ENCODE assay signal across 15 cellular contexts in the genomic region with DNA sequence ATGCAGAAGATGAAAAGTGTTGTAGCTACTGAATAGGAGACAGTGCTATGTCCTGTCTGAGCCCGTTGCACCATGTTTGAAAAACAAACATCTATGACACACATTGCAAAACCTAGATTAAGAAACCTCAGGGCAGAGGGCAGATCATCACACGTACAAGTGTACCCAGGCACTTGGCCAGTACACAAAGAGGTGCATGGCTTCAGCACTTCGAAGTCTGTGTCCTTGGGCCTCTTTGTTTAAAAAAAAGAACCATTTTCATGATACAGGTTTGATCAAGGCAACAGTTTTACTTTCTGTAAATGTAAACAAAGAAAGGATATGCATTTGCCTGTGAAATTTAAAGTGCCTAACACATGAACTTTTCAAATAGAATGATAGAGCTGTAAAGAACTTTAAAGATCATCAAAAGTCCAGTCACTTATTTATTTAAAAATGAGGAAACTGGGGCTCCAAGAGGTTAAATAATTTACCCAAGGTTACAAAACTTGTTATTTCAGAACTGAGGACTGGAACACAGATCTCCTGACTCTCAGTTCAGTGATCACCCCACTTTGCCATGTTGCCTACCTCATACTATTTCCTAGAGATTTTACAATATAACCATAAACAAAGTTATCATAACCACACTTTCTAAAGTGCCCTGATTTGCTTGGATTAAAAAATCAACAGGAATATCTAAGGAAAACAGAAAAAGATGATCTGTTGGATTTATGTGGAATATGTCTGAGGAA. TPM values are rescaled to one million over a fixed set of nuclear protein-coding genes. Genes with fewer than 3 reads are reported as not detected.
DNase-seq lines count a peak whose midpoint lies in the region; ATAC-seq, FAIRE-seq and TF ChIP-seq lines count a peak whose summit lies in the region.
"Had no signal": no experiment of that assay in that cellular context is flagged by ENCODE, and none has a peak within 500 bp of the region (broad histone marks: within the 10 kb centered on the region; RNA-seq: fewer than 3 reads in every experiment).

No MANE protein-coding gene starts in this region.

- no peak overlapping the region for H3K4ac ChIP-seq in mesendoderm (ENCODE audit: low read depth, low read length)

- TF ChIP-seq EP300 in upper lobe of left lung (IDR thresholded peaks at IDR 0.05) = peak in 1 of 4 donors; percentile 83

- H3K23ac ChIP-seq in mesendoderm (ENCODE audit: low read length) = no peak overlapping the region

- H3K36me3 ChIP-seq in adrenal gland (replicated peaks in 1 of 2) = no peaks in the 10 kb centered on the region
- no peaks in the 10 kb centered on the region for H3K36me3 ChIP-seq in keratinocyte (ENCODE audit: control insufficient read depth in 2 of 2, extremely low read depth in 1 of 2, insufficient read depth in 2 of 2, low read length in 2 of 2)
- no peaks in the 10 kb centered on the region for H3K36me3 ChIP-seq in upper lobe of left lung
- no peaks in the 10 kb centered on the region for H3K36me3 ChIP-seq in mesendoderm (ENCODE audit: control insufficient read depth, insufficient read depth, low read length)
- H3K36me3 ChIP-seq: thyroid gland had no signal

- H3K4me3 ChIP-seq in adrenal gland (no peak overlapping the region), keratinocyte (ENCODE audit: control insufficient read depth in 2 of 3, extremely low read depth in 1 of 3, insufficient read depth in 2 of 3, low read depth in 1 of 3, low read length in 3 of 3) (no peak overlapping the region), upper lobe of left lung (no peak overlapping the region), mesendoderm (ENCODE audit: low read length) (no peak overlapping the region)
- H3K4me3 ChIP-seq: thyroid gland had no signal

- no peak overlapping the region for H2AFZ ChIP-seq in keratinocyte (ENCODE audit: control insufficient read depth, low read length)

- DNase-seq in M059J (ENCODE audit: low read depth) (peak; percentile 55), adrenal gland (peak in 6 of 7 donors; percentile 33 to 79 (median 59)), keratinocyte (ENCODE audit: low read depth, low spot score) (no peak), upper lobe of left lung (peak in 1 of 2 donors; percentile 62), superior temporal gyrus (ENCODE audit: extremely low spot score) (no peak), mesendoderm (no peak)
- DNase-seq: activated CD4-positive, alpha-beta memory T cell treated with anti-CD3 and anti-CD28 coated beads, Interleukin-2, amount 10 ng/mL, durations not matched to agents 7 days and 5 days; Calu3; natural killer cell; NCI-H1436 treated with DMSO at 0.1 percent for 48 hours; NCI-H82; T-helper 17 cell; thyroid gland had no signal

- TF ChIP-seq POLR2A in adrenal gland (IDR thresholded peaks at IDR 0.05) = no peak
- TF ChIP-seq POLR2A in upper lobe of left lung (IDR thresholded peaks at IDR 0.05) = no peak

- H3K79me2 ChIP-seq in keratinocyte (ENCODE audit: control insufficient read depth, insufficient read depth, low read length) (no peaks in the 10 kb centered on the region), mesendoderm (ENCODE audit: control insufficient read depth, insufficient read depth, low read length) (no peaks in the 10 kb centered on the region)

- H2AK5ac ChIP-seq in mesendoderm (ENCODE audit: low read length) = no peak overlapping the region

- H4K5ac ChIP-seq in mesendoderm (ENCODE audit: low read length) = no peak overlapping the region

- intact Hi-C loops in adrenal gland (cut with DNase I) = no loop called here

- no peak overlapping the region for H3K18ac ChIP-seq in mesendoderm (ENCODE audit: low read length)

- no peak overlapping the region for H2BK5ac ChIP-seq in mesendoderm (ENCODE audit: low read length)

- H3K79me1 ChIP-seq in mesendoderm (ENCODE audit: low read length) = no peaks in the 10 kb centered on the region

- peak; percentile 64 to 73 for ATAC-seq in upper lobe of left lung (ENCODE audit: low FRiP score in 2 of 2)
- no peak for ATAC-seq in GM19467 (IDR thresholded peaks at IDR 0.05; ENCODE audit: unreplicated experiment)
- ATAC-seq: HCT116, T-helper 17 cell had no signal

- no peaks in the 10 kb centered on the region for H3K9me1 ChIP-seq in keratinocyte (ENCODE audit: control insufficient read depth, extremely low read depth, insufficient read depth, low read length)

- no peak overlapping the region for H2BK120ac ChIP-seq in mesendoderm (ENCODE audit: low read depth, low read length)

- 15 to 30% (median 22%) methylated on average over 3 of the region's 3 CpGs for WGBS in adrenal gland, 4 donors
- 23 to 33% methylated on average over 3 of the region's 3 CpGs for WGBS in upper lobe of left lung, 2 donors
- no CpG with 5 or more reads among the region's 3 CpGs for WGBS in mesendoderm (ENCODE audit: extremely low coverage, insufficient coverage, low lambda C conversion rate)

- H4K8ac ChIP-seq in mesendoderm (ENCODE audit: low read depth, low read length) = no peak overlapping the region

- H3K4me1 ChIP-seq in adrenal gland (replicated peaks in 1 of 2) (no peaks in the 10 kb centered on the region), keratinocyte (ENCODE audit: control insufficient read depth, extremely low read depth, insufficient read depth, low read length) (peaks cover 6% of the 10 kb centered on the region), upper lobe of left lung (peaks cover 0 to 4% (median 0%) of the 10 kb centered on the region in 4 donors), mesendoderm (ENCODE audit: control insufficient read depth, low read depth, low read length) (no peaks in the 10 kb centered on the region)
- H3K4me1 ChIP-seq: thyroid gland had no signal

- H3K56ac ChIP-seq in mesendoderm (ENCODE audit: low read length) = no peak overlapping the region

- peak overlapping the region in 1 of 5 donors; percentile 26 for H3K27ac ChIP-seq in adrenal gland
- H3K27ac ChIP-seq in keratinocyte (ENCODE audit: control insufficient read depth, insufficient read depth, low read length) = no peak overlapping the region
- H3K27ac ChIP-seq in upper lobe of left lung = peak overlapping the region; percentile 12 to 67 (median 60)
- no peak overlapping the region for H3K27ac ChIP-seq in mesendoderm (ENCODE audit: low read depth, low read length)
- H3K27ac ChIP-seq: thyroid gland had no signal

- H3K27me3 ChIP-seq in adrenal gland = no peaks in the 10 kb centered on the region
- no peaks in the 10 kb centered on the region for H3K27me3 ChIP-seq in keratinocyte (ENCODE audit: control insufficient read depth, extremely low read depth, insufficient read depth, low read length)
- no peaks in the 10 kb centered on the region for H3K27me3 ChIP-seq in upper lobe of left lung
- no peaks in the 10 kb centered on the region for H3K27me3 ChIP-seq in mesendoderm (ENCODE audit: insufficient read depth, low read length, poor library complexity)
- H3K27me3 ChIP-seq: thyroid gland had no signal

- dilution Hi-C loops in keratinocyte (cut with MboI; ENCODE audit: extremely low pct_ligation_motif_present, low sequenced_read_pairs) = no loop called here

- H4K20me1 ChIP-seq in keratinocyte (ENCODE audit: control insufficient read depth, extremely low read depth, insufficient read depth, low read length) = no peaks in the 10 kb centered on the region

- peak; percentile 83 for FAIRE-seq in keratinocyte (lab: Jason Lieb, UNC)

- TF ChIP-seq CTCF in adrenal gland (IDR thresholded peaks at IDR 0.05) (no peak), keratinocyte (optimal IDR thresholded peaks at IDR 0.05 in 1 of 3, IDR thresholded peaks at IDR 0.05 in 1 of 3, conservative IDR thresholded peaks at IDR 0.05 in 1 of 3; ENCODE audit: extremely low read depth in 1 of 3, insufficient read depth in 2 of 3, low read length in 3 of 3) (no peak), upper lobe of left lung (IDR thresholded peaks at IDR 0.05) (no peak)

- no peak overlapping the region for H3K4me2 ChIP-seq in keratinocyte (ENCODE audit: control insufficient read depth, extremely low read depth, insufficient read depth, low read depth, low read length)
- H3K4me2 ChIP-seq in mesendoderm (ENCODE audit: low read length) = no peak overlapping the region

- H2BK15ac ChIP-seq in mesendoderm (replicated peaks; ENCODE audit: low read depth) = no peak overlapping the region

- H3K9ac ChIP-seq in keratinocyte (ENCODE audit: control insufficient read depth, extremely low read depth, insufficient read depth, low read length) = no peak overlapping the region
- no peak overlapping the region for H3K9ac ChIP-seq in mesendoderm (ENCODE audit: low read length)

- no peaks in the 10 kb centered on the region for H3K9me3 ChIP-seq in adrenal gland (replicated peaks in 1 of 3)
- H3K9me3 ChIP-seq in keratinocyte (ENCODE audit: control insufficient read depth, low read depth, low read length) = no peaks in the 10 kb centered on the region
- H3K9me3 ChIP-seq in upper lobe of left lung = no peaks in the 10 kb centered on the region
- H3K9me3 ChIP-seq: thyroid gland had no signal

RNA-seq across cellular contexts. Expression of gene ACSL4, which starts 7.2 kb away (rescaled TPM):
- 107 and 142 TPM in 2 replicates for total RNA-seq in M059J (2014; rRNA removed; shearing (Covaris generic))
- total RNA-seq in adrenal gland = 100 to 1,000 TPM in 5 of 8 donors, 10 to 100 TPM in 3; 78.3 to 179 (median 118) TPM
- 100 to 1,000 TPM in 1 of 3 donors, 10 to 100 TPM in 2; 16.9 to 192 (median 31.8) TPM for polyA plus RNA-seq in adrenal gland
- 44.6 to 78.3 TPM (median 51.5 TPM) in 3 replicates for polyA plus RNA-seq in keratinocyte
- 32.3 TPM for polyA plus RNA-seq in keratinocyte (2011; ENCODE audit: low read depth)
- 42.2 and 66.9 TPM in 2 replicates for polyA plus RNA-seq in keratinocyte (2011; cell fraction: cytosol; rRNA removed)
- polyA plus RNA-seq in keratinocyte (2011; cell fraction: nucleus; rRNA removed) = 52.5 and 66.5 TPM in 2 replicates
- polyA plus RNA-seq in keratinocyte (2012; ENCODE audit: low replicate concordance) = 20.1 and 63.2 TPM in 2 replicates
- 66.5 to 131 TPM (median 121 TPM) in 3 replicates for polyA minus RNA-seq in keratinocyte
- 99.8 TPM for polyA minus RNA-seq in keratinocyte (2011; cell fraction: cytosol; rRNA and poly(A)+ RNA removed)
- polyA minus RNA-seq in keratinocyte (2011; cell fraction: nucleus; rRNA and poly(A)+ RNA removed) = 71.6 and 138 TPM in 2 replicates
- total RNA-seq in upper lobe of left lung = 100 to 1,000 TPM in 3 of 6 donors, 10 to 100 TPM in 3; 53.2 to 156 (median 106) TPM
- 46.2 TPM for polyA plus RNA-seq in mesendoderm (2013, experiment 1 of 2)
- 47.4 TPM for polyA plus RNA-seq in mesendoderm (2013, experiment 2 of 2)

Comparison
In these comparisons a context has a peak if more than half of its experiments do, and no peak if none do; other contexts are left out.
1. DNase-seq: peak in M059J (single experiment) and adrenal gland (6 of 7); none in keratinocyte (single experiment), superior temporal gyrus (single experiment) and mesendoderm (single experiment).
2. H3K27ac ChIP-seq: peak in upper lobe of left lung (4 of 4); none in keratinocyte (single experiment) and mesendoderm (single experiment).